20 cellular contexts compared by ENCODE assay signal in the genomic region with DNA sequence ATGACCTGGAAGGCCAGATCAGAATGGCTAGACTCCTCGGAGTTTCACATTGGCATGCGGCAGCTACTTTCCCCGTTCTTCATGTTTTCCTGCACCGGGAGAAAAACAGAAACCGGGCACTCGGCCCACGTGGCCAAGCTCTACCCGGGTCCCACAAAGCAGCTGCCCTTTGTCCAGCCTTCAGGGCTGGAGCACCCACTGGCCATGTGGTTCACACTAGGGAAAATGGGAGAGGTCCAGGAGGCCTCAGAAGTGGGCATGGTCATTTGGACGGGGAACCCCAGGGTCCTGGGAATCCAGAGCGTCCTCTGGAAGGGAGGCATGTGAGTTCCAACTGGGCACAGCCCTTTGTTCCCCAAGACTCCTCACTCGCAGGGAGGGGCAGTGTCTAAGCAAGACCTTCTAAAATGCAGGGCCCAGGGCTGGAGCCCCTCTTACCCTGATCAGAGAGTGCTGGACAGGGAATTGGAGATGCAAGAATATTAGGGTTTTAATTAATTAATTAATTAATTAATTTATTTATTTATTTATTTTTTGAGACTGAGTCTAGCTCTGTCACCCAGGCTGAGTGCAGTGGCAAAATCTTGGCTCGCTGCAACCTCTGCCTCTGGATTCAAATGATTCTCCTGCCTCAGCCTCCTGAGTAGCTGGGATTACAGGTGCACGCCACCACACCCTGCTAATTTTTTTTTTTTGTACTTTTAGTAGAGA.
DNase-seq lines count a peak whose midpoint lies in the region; TF ChIP-seq lines count a peak whose summit lies in the region.
"Had no signal": no experiment of that assay in that cellular context is flagged by ENCODE, and none has a peak within 500 bp of the region (broad histone marks: within the 10 kb centered on the region; RNA-seq: fewer than 3 reads in every experiment).

No MANE protein-coding gene starts in this region.

- no peaks in the 10 kb centered on the region for H3K27me3 ChIP-seq in MM.1S (replicated peaks; ENCODE audit: insufficient read depth, low read length)
- H3K27me3 ChIP-seq in colonic mucosa = no peaks in the 10 kb centered on the region
- H3K27me3 ChIP-seq in mesenchymal stem cell (ENCODE audit: control insufficient read depth in 1 of 2, insufficient read depth in 1 of 2, low read length in 2 of 2) = peaks cover 0 to 6% of the 10 kb centered on the region in 2 experiments
- H3K27me3 ChIP-seq in transverse colon = no peaks in the 10 kb centered on the region
- no peaks in the 10 kb centered on the region for H3K27me3 ChIP-seq in smooth muscle cell (ENCODE audit: low read depth)
- H3K27me3 ChIP-seq: MG63, SJSA1 had no signal

- in situ Hi-C loops in transverse colon (cut with MboI; ENCODE audit: low pct_ligation_motif_present in 1 of 4, low pct_unique_long_range_greater_than_20kb in 1 of 4, low sequenced_read_pairs in 3 of 4) = no loop called here

- no peak overlapping the region for H2BK5ac ChIP-seq in mesenchymal stem cell (ENCODE audit: low read depth, low read length, poor library complexity, severe bottlenecking)

- H3K9ac ChIP-seq in MM.1S (ENCODE audit: low read length) = peak overlapping the region; percentile 70
- no peak overlapping the region for H3K9ac ChIP-seq in colonic mucosa (ENCODE audit: low read depth in 2 of 2, low read length in 2 of 2)
- no peak overlapping the region for H3K9ac ChIP-seq in mesenchymal stem cell (ENCODE audit: low read length)
- no peak overlapping the region for H3K9ac ChIP-seq in smooth muscle cell (ENCODE audit: low read depth)

- H3K79me2 ChIP-seq in MM.1S (ENCODE audit: low read length) (no peaks in the 10 kb centered on the region), smooth muscle cell (ENCODE audit: low read depth) (no peaks in the 10 kb centered on the region)

- no peaks in the 10 kb centered on the region for H3K9me3 ChIP-seq in MM.1S (replicated peaks; ENCODE audit: insufficient read depth, low read length)
- H3K9me3 ChIP-seq in colonic mucosa = no peaks in the 10 kb centered on the region
- no peaks in the 10 kb centered on the region for H3K9me3 ChIP-seq in mesenchymal stem cell (ENCODE audit: control insufficient read depth, low read length)
- no peaks in the 10 kb centered on the region for H3K9me3 ChIP-seq in transverse colon
- no peaks in the 10 kb centered on the region for H3K9me3 ChIP-seq in smooth muscle cell (replicated peaks; ENCODE audit: low read depth)
- H3K9me3 ChIP-seq: MG63, SJSA1 had no signal

- no peaks in the 10 kb centered on the region for H3K79me1 ChIP-seq in mesenchymal stem cell (replicated peaks; ENCODE audit: low read length, poor library complexity, severe bottlenecking)

- H3K4ac ChIP-seq in mesenchymal stem cell (ENCODE audit: low read depth in 1 of 2, low read length in 2 of 2) = no peak overlapping the region

- no peak for TF ChIP-seq POLR2A in transverse colon (IDR thresholded peaks at IDR 0.05)
- no peak for TF ChIP-seq POLR2A in erythroblast (IDR thresholded peaks at IDR 0.05; ENCODE audit: low read length)

- H3K18ac ChIP-seq in mesenchymal stem cell (ENCODE audit: low read depth in 1 of 2, low read length in 2 of 2) = no peak overlapping the region

- H4K91ac ChIP-seq in mesenchymal stem cell (ENCODE audit: low read length) = no peak overlapping the region

- TF ChIP-seq EP300 in transverse colon (IDR thresholded peaks at IDR 0.05; ENCODE audit: low read depth) = no peak

- H2BK12ac ChIP-seq in mesenchymal stem cell (ENCODE audit: low read length in 2 of 2) = no peak overlapping the region

- no peak overlapping the region for H4K8ac ChIP-seq in mesenchymal stem cell (ENCODE audit: low read length)

- no peak overlapping the region for H2BK120ac ChIP-seq in mesenchymal stem cell (ENCODE audit: low read depth, low read length)

- peak overlapping the region; percentile 57 for H2BK15ac ChIP-seq in mesenchymal stem cell (ENCODE audit: low read depth, poor library complexity, severe bottlenecking)

- no peak for TF ChIP-seq CTCF in MM.1S (IDR thresholded peaks at IDR 0.05; ENCODE audit: low read length)
- no peak for TF ChIP-seq CTCF in colonic mucosa (IDR thresholded peaks at IDR 0.05)
- no peak for TF ChIP-seq CTCF in transverse colon (IDR thresholded peaks at IDR 0.05)
- no peak for TF ChIP-seq CTCF in smooth muscle cell (IDR thresholded peaks at IDR 0.05; ENCODE audit: borderline replicate concordance, insufficient read depth, poor library complexity, severe bottlenecking)

- peaks cover 11% of the 10 kb centered on the region for H3F3A ChIP-seq in MM.1S (ENCODE audit: insufficient read depth, low read length)
- no peaks in the 10 kb centered on the region for H3F3A ChIP-seq in smooth muscle cell (ENCODE audit: low read depth)

- H4K20me1 ChIP-seq in MM.1S (ENCODE audit: insufficient read depth, low read length) (no peaks in the 10 kb centered on the region), smooth muscle cell (ENCODE audit: low read depth) (no peaks in the 10 kb centered on the region)

- DNase-seq in MM.1S (no peak), colonic mucosa (no peak), mesenchymal stem cell (no peak), transverse colon (no peak), smooth muscle cell (lab: John Stamatoyannopoulos, UW; ENCODE audit: unreplicated experiment) (no peak), erythroblast (lab: John Stamatoyannopoulos, UW) (no peak), DMS114 treated with DMSO at 0.1 percent for 48 hours (lab: John Stamatoyannopoulos, UW; ENCODE audit: unreplicated experiment) (no peak)
- DNase-seq: CD4-positive, CD25-positive, alpha-beta regulatory T cell; COR-L47; DMS79 treated with DMSO at 0.1 percent for 48 hours; MG63; NCI-H1048; NCI-H1436; NCI-H187 treated with DMSO at 0.1 percent for 48 hours; NCI-H2227 treated with DMSO at 0.1 percent for 48 hours; NCI-H510A; NK-92 treated with Interleukin-12 subunit alpha and Interleukin-12 subunit beta, amount 100 ng/mL, for 24 hours; OCI-M1 had no signal

- H3K14ac ChIP-seq in mesenchymal stem cell (ENCODE audit: low read length in 2 of 2) = no peak overlapping the region

- H3K27ac ChIP-seq in MM.1S (ENCODE audit: low read length) (peak overlapping the region; percentile 90), colonic mucosa (peak overlapping the region; percentile 36), mesenchymal stem cell (ENCODE audit: low read length, poor library complexity, severe bottlenecking) (no peak overlapping the region), transverse colon (peak overlapping the region; percentile 50 to 62 (median 58)), smooth muscle cell (ENCODE audit: low read depth) (no peak overlapping the region)
- H3K27ac ChIP-seq: SJSA1 had no signal

- H3K36me3 ChIP-seq in MM.1S (replicated peaks; ENCODE audit: insufficient read depth, low read length) = no peaks in the 10 kb centered on the region
- no peaks in the 10 kb centered on the region for H3K36me3 ChIP-seq in colonic mucosa
- H3K36me3 ChIP-seq in mesenchymal stem cell (ENCODE audit: control insufficient read depth in 1 of 2, insufficient read depth in 2 of 2, low read depth in 1 of 2, low read length in 2 of 2) = no peaks in the 10 kb centered on the region
- H3K36me3 ChIP-seq in transverse colon = no peaks in the 10 kb centered on the region
- H3K36me3 ChIP-seq in smooth muscle cell (ENCODE audit: low read depth) = no peaks in the 10 kb centered on the region
- H3K36me3 ChIP-seq: MG63, SJSA1 had no signal

- H3K23ac ChIP-seq in mesenchymal stem cell (ENCODE audit: low read length in 2 of 2) = no peak overlapping the region

- H2AFZ ChIP-seq in MM.1S (ENCODE audit: low read length) = peak overlapping the region; percentile 81
- no peak overlapping the region for H2AFZ ChIP-seq in mesenchymal stem cell (ENCODE audit: low read depth, low read length)
- H2AFZ ChIP-seq in smooth muscle cell (ENCODE audit: low read depth) = no peak overlapping the region

- no peaks in the 10 kb centered on the region for H3K9me2 ChIP-seq in MM.1S (replicated peaks; ENCODE audit: insufficient read depth, low read length)

- intact Hi-C loops in colonic mucosa (cut with DNase I) (no loop called here), transverse colon (cut with DNase I; ENCODE audit: low total_unique reads) (no loop called here)

- H3K4me1 ChIP-seq in MM.1S (ENCODE audit: low read length) = peaks cover 27% of the 10 kb centered on the region
- H3K4me1 ChIP-seq in colonic mucosa = no peaks in the 10 kb centered on the region
- peaks cover 13% of the 10 kb centered on the region for H3K4me1 ChIP-seq in mesenchymal stem cell (ENCODE audit: control insufficient read depth, insufficient read depth, low read depth, low read length)
- H3K4me1 ChIP-seq in transverse colon = peaks cover 18 to 31% (median 25%) of the 10 kb centered on the region in 4 donors
- peaks cover 6% of the 10 kb centered on the region for H3K4me1 ChIP-seq in smooth muscle cell (ENCODE audit: low read depth)

- 97% methylated on average over 13 of the region's 13 CpGs for WGBS in mesenchymal stem cell
- WGBS in transverse colon (ENCODE audit: low coverage in 1 of 2), 2 donors = 84 to 96% methylated on average over 3 to 13 of the region's 13 CpGs
- 98% methylated on average over 13 of the region's 13 CpGs for WGBS in smooth muscle cell (ENCODE audit: low lambda C conversion rate)

- H3K4me2 ChIP-seq in MM.1S (ENCODE audit: low read depth, low read length) (peak overlapping the region; percentile 98), mesenchymal stem cell (ENCODE audit: low read length, poor library complexity, severe bottlenecking) (no peak overlapping the region), smooth muscle cell (no peak overlapping the region)

- H2AK5ac ChIP-seq in mesenchymal stem cell (ENCODE audit: low read length, severe bottlenecking) = no peak overlapping the region

- peak overlapping the region; percentile 26 for H3K4me3 ChIP-seq in MM.1S (ENCODE audit: low read length)
- H3K4me3 ChIP-seq in colonic mucosa = no peak overlapping the region
- H3K4me3 ChIP-seq in mesenchymal stem cell (ENCODE audit: insufficient read depth in 1 of 2, low read depth in 1 of 2, low read length in 2 of 2) = no peak overlapping the region
- no peak overlapping the region for H3K4me3 ChIP-seq in transverse colon
- H3K4me3 ChIP-seq in smooth muscle cell = no peak overlapping the region
- H3K4me3 ChIP-seq: K562, MG63, SJSA1 had no signal

Comparison
In these comparisons a context has a peak if more than half of its experiments do, and no peak if none do; other contexts are left out.
1. H3K27ac ChIP-seq: peak in MM.1S (single experiment), colonic mucosa (single experiment) and transverse colon (4 of 4); none in mesenchymal stem cell (single experiment) and smooth muscle cell (single experiment).